In genomic region chr2:67329951-67330350, GRCh38 we compare ENCODE assay signal across 22 cellular contexts.
DNase-seq lines count a peak whose midpoint lies in the region; ATAC-seq, FAIRE-seq and TF ChIP-seq lines count a peak whose summit lies in the region.
"Had no signal": no experiment of that assay in that cellular context is flagged by ENCODE, and none has a peak within 500 bp of the region (broad histone marks: within the 10 kb centered on the region; RNA-seq: fewer than 3 reads in every experiment).

No MANE protein-coding gene starts in this region.

- H3K4ac ChIP-seq in H1 (replicated peaks; ENCODE audit: insufficient read length, low read depth, low read length) = no peak overlapping the region

- peak overlapping the region; percentile 54 for H3K4me3 ChIP-seq in HUES48 (ENCODE audit: low read depth, low read length)
- H3K4me3 ChIP-seq in H1 (ENCODE audit: extremely low read depth in 1 of 4, insufficient read depth in 2 of 4, low read depth in 3 of 4, low read length in 4 of 4) = peak overlapping the region in 2 of 4 experiments; percentile 5 to 80; a peak in 3 of 8 replicates
- H3K4me3 ChIP-seq in iPS-15b (ENCODE audit: low read depth, low read length) = peak overlapping the region; percentile 10
- H3K4me3 ChIP-seq: A549, K562 had no signal

- peak overlapping the region; percentile 32 to 61 for H3K4me2 ChIP-seq in H1 (ENCODE audit: insufficient read depth in 1 of 2, low read depth in 2 of 2, low read length in 2 of 2)
- H3K4me2 ChIP-seq: A549 had no signal

- no peak overlapping the region for H2BK15ac ChIP-seq in H1 (ENCODE audit: low read length)

- H4K20me1 ChIP-seq in H1 (replicated peaks in 1 of 2; ENCODE audit: control insufficient read depth in 1 of 2, insufficient read depth in 2 of 2, low read length in 2 of 2) = no peaks in the 10 kb centered on the region

- H3K27ac ChIP-seq in HUES48 (ENCODE audit: low read depth, low read length) (peak overlapping the region; percentile 82), H1 (ENCODE audit: low read depth, low read length) (no peak overlapping the region)
- H3K27ac ChIP-seq: 22Rv1, A549, C4-2B had no signal

- H3K9ac ChIP-seq in ES-I3 (ENCODE audit: low read depth, low read length) (peak overlapping the region; percentile 24), HUES48 (ENCODE audit: low read depth, low read length) (peak overlapping the region; percentile 57), H1 (replicated peaks in 1 of 4; ENCODE audit: extremely low read depth in 1 of 4, low read depth in 3 of 4, low read length in 3 of 4) (no peak overlapping the region; a peak in 1 of 7 replicates), iPS-15b (ENCODE audit: low read depth, low read length) (no peak overlapping the region)

- no peak overlapping the region for H4K91ac ChIP-seq in H1 (replicated peaks; ENCODE audit: insufficient read length, low read length)

- no peak overlapping the region for H3K56ac ChIP-seq in H1 (replicated peaks; ENCODE audit: insufficient read length, low read depth, low read length)

- peak overlapping the region; percentile 31; the same call in 1 of the 2 replicates for H2BK5ac ChIP-seq in H1 (ENCODE audit: low read depth, low read length)

- FAIRE-seq in H1 (lab: Jason Lieb, UNC) = no peak
- FAIRE-seq: A549, G401.6, GM12891, K562 had no signal

- H3K36me3 ChIP-seq in ES-I3 (ENCODE audit: insufficient read depth, low read length) (no peaks in the 10 kb centered on the region; the same call in 1 of the 2 replicates), HUES48 (ENCODE audit: control insufficient read depth, insufficient read depth, low read length) (peaks cover 7% of the 10 kb centered on the region), H1 (ENCODE audit: control insufficient read depth in 2 of 4, insufficient read depth in 4 of 4, low read length in 3 of 4) (peaks cover 0 to 7% (median 4%) of the 10 kb centered on the region in 4 experiments; a peak in 3 of 8 replicates), iPS-15b (ENCODE audit: control insufficient read depth, insufficient read depth, low read length) (peaks cover 5% of the 10 kb centered on the region)

- H3K23ac ChIP-seq in H1 (ENCODE audit: insufficient read length) = no peak overlapping the region

- H3K18ac ChIP-seq in H1 (ENCODE audit: extremely low read depth, low read length) = no peak overlapping the region

- no peaks in the 10 kb centered on the region for H3K27me3 ChIP-seq in HUES48 (ENCODE audit: control insufficient read depth, insufficient read depth, low read length)
- H3K27me3 ChIP-seq in H1 (replicated peaks in 1 of 4; ENCODE audit: control insufficient read depth in 3 of 4, extremely low read depth in 1 of 4, insufficient read depth in 3 of 4, low read length in 3 of 4) = no peaks in the 10 kb centered on the region
- H3K27me3 ChIP-seq in iPS-15b (ENCODE audit: control insufficient read depth, insufficient read depth, low read length) = no peaks in the 10 kb centered on the region

- H3K79me2 ChIP-seq in H1 (ENCODE audit: control insufficient read depth in 1 of 2, insufficient read depth in 2 of 2, low read length in 2 of 2) = peaks cover 0 to 33% of the 10 kb centered on the region in 2 experiments; a peak in 2 of 4 replicates

- H2BK20ac ChIP-seq in H1 (ENCODE audit: low read length) = no peak overlapping the region

- H3K9me3 ChIP-seq in ES-I3 (ENCODE audit: control insufficient read depth, insufficient read depth, low read length) = no peaks in the 10 kb centered on the region
- H3K9me3 ChIP-seq in HUES48 (ENCODE audit: control insufficient read depth, insufficient read depth, low read length) = no peaks in the 10 kb centered on the region
- H3K9me3 ChIP-seq in H1 (ENCODE audit: insufficient read depth in 2 of 2, low read depth in 1 of 2, low read length in 1 of 2) = no peaks in the 10 kb centered on the region
- H3K9me3 ChIP-seq in iPS-15b (ENCODE audit: control insufficient read depth, insufficient read depth, low read length) = no peaks in the 10 kb centered on the region
- H3K9me3 ChIP-seq: A549 had no signal

- DNase-seq in H1 (ENCODE audit: low read depth in 1 of 2, low spot score in 2 of 2) (no peak), left colon (no peak)
- DNase-seq: AML-193; CD4-positive, alpha-beta T cell; DMS153; DND-41; EL; HFFc6; IMR-90 had no signal

- H3K4me1 ChIP-seq in ES-I3 (ENCODE audit: insufficient read depth, low read length) = peaks cover 40% of the 10 kb centered on the region
- peaks cover 53% of the 10 kb centered on the region for H3K4me1 ChIP-seq in HUES48 (ENCODE audit: control insufficient read depth, insufficient read depth, low read length)
- H3K4me1 ChIP-seq in H1 (replicated peaks in 1 of 4; ENCODE audit: control insufficient read depth in 3 of 4, insufficient read depth in 4 of 4, low read length in 3 of 4) = peaks cover 0 to 29% (median 7%) of the 10 kb centered on the region in 4 experiments; a peak in 4 of 7 replicates
- peaks cover 17% of the 10 kb centered on the region for H3K4me1 ChIP-seq in iPS-15b (ENCODE audit: control insufficient read depth, insufficient read depth, low read length)
- H3K4me1 ChIP-seq: A549 had no signal

- no peak for ATAC-seq in GM21528 (IDR thresholded peaks at IDR 0.05; ENCODE audit: low FRiP score, unreplicated experiment)
- ATAC-seq in GM18517 (IDR thresholded peaks at IDR 0.05; ENCODE audit: unreplicated experiment) = no peak
- ATAC-seq in left colon = no peak
- no peak for ATAC-seq in HG03159 (IDR thresholded peaks at IDR 0.05; ENCODE audit: unreplicated experiment)
- ATAC-seq: A549, HCT116, K562 had no signal

- TF ChIP-seq CTCF in H1 (IDR thresholded peaks at IDR 0.05; ENCODE audit: control extremely low read depth in 1 of 3, insufficient read depth in 1 of 3, low read depth in 1 of 3, low read length in 3 of 3) = no peak

- CTCF ChIA-PET in H1 (lab: Charles Lee; ENCODE audit: partially characterized antibody) = interaction anchor here (1.4 kb wide), 1 partner anchor 146 kb away, joined by 4 read pairs; no protein-coding TSS in a partner anchor

- POLR2A ChIA-PET in H1 (lab: Charles Lee; ENCODE audit: partially characterized antibody) = interaction anchor here (0.8 to 3.4 kb wide), 6 partner anchors 8 to 25 kb away, joined by 3 to 17 read pairs (median 12); no protein-coding TSS in a partner anchor

- no peak for TF ChIP-seq EP300 in H1 (IDR thresholded peaks at IDR 0.05; ENCODE audit: borderline replicate concordance in 1 of 2, low read depth in 2 of 2, low read length in 2 of 2)

- intact Hi-C loops in left colon (cut with DNase I, micrococcal nuclease) = loop anchor here in 1 of 2 donors (10.0 kb wide), 1 partner anchor 895 kb away; the partner anchor contains the start of gene MEIS1

- H3K23me2 ChIP-seq in H1 (ENCODE audit: low read depth, low read length) = peaks cover 2% of the 10 kb centered on the region; the same call in 1 of the 2 replicates

- H2BK12ac ChIP-seq in H1 (ENCODE audit: low read depth, low read length) = no peak overlapping the region

- H4K8ac ChIP-seq in H1 (ENCODE audit: extremely low read depth, insufficient read depth, low read length) = no peak overlapping the region

- TF ChIP-seq POLR2A in H1 (IDR thresholded peaks at IDR 0.05; ENCODE audit: control extremely low read depth in 1 of 2, low read depth in 2 of 2, low read length in 2 of 2) = no peak

- H2BK120ac ChIP-seq in H1 (replicated peaks; ENCODE audit: low read depth, low read length) = no peak overlapping the region

- H4K5ac ChIP-seq in H1 (ENCODE audit: insufficient read length, low read depth, low read length) = peak overlapping the region; percentile 18

- H2AK5ac ChIP-seq in H1 (ENCODE audit: low read depth, low read length) = no peak overlapping the region

- no peak overlapping the region for H3K14ac ChIP-seq in H1 (ENCODE audit: insufficient read length)

- no peaks in the 10 kb centered on the region for H3K79me1 ChIP-seq in H1 (ENCODE audit: low read depth, low read length)

- no peak for TF ChIP-seq RAD21 in H1 (IDR thresholded peaks at IDR 0.05 in 1 of 2, conservative IDR thresholded peaks at IDR 0.05 in 1 of 2; ENCODE audit: low read depth in 2 of 2, low read length in 2 of 2)

- H2AFZ ChIP-seq in H1 (ENCODE audit: low read length) = no peak overlapping the region

TF ChIP-seq in H1, 55 proteins besides CTCF, POLR2A, EP300 and RAD21 (continues in another document):
- TF ChIP-seq CHD1 (IDR thresholded peaks at IDR 0.05; ENCODE audit: low read depth, low read length) = no peak
- no peak for TF ChIP-seq E2F6 (IDR thresholded peaks at IDR 0.05)
- TF ChIP-seq NANOG (IDR thresholded peaks at IDR 0.05; ENCODE audit: insufficient read depth, low read depth, low read length, poor library complexity, severe bottlenecking) = no peak
- no peak for TF ChIP-seq POU5F1 (IDR thresholded peaks at IDR 0.05; ENCODE audit: low read depth, low read length)
- no peak for TF ChIP-seq SP1 (IDR thresholded peaks at IDR 0.05; ENCODE audit: low read depth, low read length)
- TF ChIP-seq RBBP5 (IDR thresholded peaks at IDR 0.05; ENCODE audit: borderline replicate concordance, low read depth, low read length) = no peak
- TF ChIP-seq CBX5 (IDR thresholded peaks at IDR 0.05; ENCODE audit: low read depth, low read length) = no peak
- no peak for TF ChIP-seq ATF3 (IDR thresholded peaks at IDR 0.05; ENCODE audit: insufficient read depth, low read depth, low read length)
- TF ChIP-seq SIX5 (IDR thresholded peaks at IDR 0.05; ENCODE audit: low read depth, low read length) = no peak
- no peak for TF ChIP-seq BCL11A (IDR thresholded peaks at IDR 0.05; ENCODE audit: low read depth in 2 of 2, low read length in 2 of 2)
- TF ChIP-seq FOSL1 (IDR thresholded peaks at IDR 0.05; ENCODE audit: insufficient read depth, low read depth, low read length) = no peak
- no peak for TF ChIP-seq HDAC2 (IDR thresholded peaks at IDR 0.05; ENCODE audit: borderline replicate concordance in 1 of 2, low read depth in 2 of 2, low read length in 2 of 2)
- no peak for TF ChIP-seq YY1 (IDR thresholded peaks at IDR 0.05; ENCODE audit: low read depth, low read length)
- no peak for TF ChIP-seq RNF2 (IDR thresholded peaks at IDR 0.05; ENCODE audit: borderline replicate concordance, low read depth, low read length, missing control alignments, poor library complexity, severe bottlenecking)
- TF ChIP-seq EZH2 (IDR thresholded peaks at IDR 0.05; ENCODE audit: low read depth, low read length, severe bottlenecking) = no peak
- TF ChIP-seq RFX5 (IDR thresholded peaks at IDR 0.05; ENCODE audit: borderline replicate concordance, low read depth, low read length) = no peak
- TF ChIP-seq KDM1A (IDR thresholded peaks at IDR 0.05; ENCODE audit: borderline replicate concordance, low read length) = no peak

Comparison
In these comparisons a context has a peak if more than half of its experiments do, and no peak if none do; other contexts are left out.
1. H3K9ac ChIP-seq: peak in ES-I3 (single experiment) and HUES48 (single experiment); none in H1 (0 of 4) and iPS-15b (single experiment).